In the genomic region with DNA sequence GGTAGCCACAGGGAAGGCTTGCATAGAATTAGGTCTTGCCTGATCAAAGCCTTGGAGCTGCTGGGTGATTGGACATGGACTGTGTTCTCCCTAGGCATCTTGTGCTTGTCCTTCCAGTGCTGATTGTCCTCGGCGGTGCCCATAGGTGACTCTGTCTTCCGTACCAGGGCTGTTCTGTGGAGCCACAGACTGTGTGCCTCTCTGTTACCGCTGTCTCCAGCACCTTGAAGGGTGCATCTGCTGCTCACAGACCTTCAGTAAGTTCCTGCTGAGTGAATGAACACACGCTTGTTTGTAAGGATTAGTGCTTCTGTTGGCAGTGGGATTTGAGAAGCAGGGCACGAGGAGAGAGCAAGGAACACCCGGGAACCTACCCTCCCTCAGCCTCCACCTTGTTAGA, we compare ENCODE assay signal across 31 cellular contexts.
"Had no signal": no experiment of that assay in that cellular context is flagged by ENCODE, and none has a peak within 500 bp of the region (broad histone marks: within the 10 kb centered on the region; RNA-seq: fewer than 3 reads in every experiment).

No MANE protein-coding gene starts in this region.

- H3K4me3 ChIP-seq: ascending aorta, ovary, sigmoid colon, stomach, tibial artery, upper lobe of right lung had no signal

- H3K36me3 Mint-ChIP-seq: activated CD4-positive, alpha-beta memory T cell treated with anti-CD3 and anti-CD28 coated beads for 36 hours; memory B cell; stimulated activated effector memory CD8-positive, alpha-beta T cell treated with anti-CD3 and anti-CD28 coated beads, Interleukin-12 subunit alpha, Interleukin-12 subunit beta, amount 100 ng/mL, for 72 hours had no signal

- H3K9me3 ChIP-seq: ascending aorta, ovary, sigmoid colon, stomach, tibial artery, upper lobe of right lung had no signal

- H3K27me3 ChIP-seq: ascending aorta, ovary, sigmoid colon, stomach, tibial artery, upper lobe of right lung had no signal

- ATAC-seq: esophagus mucosa; left colon; naive thymus-derived CD4-positive, alpha-beta T cell; stimulated activated effector memory CD8-positive, alpha-beta T cell treated with anti-CD3 and anti-CD28 coated beads, Interleukin-12 subunit alpha, Interleukin-12 subunit beta, amount 100 ng/mL, for 72 hours; upper lobe of right lung had no signal

- DNase-seq: activated CD4-positive, alpha-beta memory T cell treated with anti-CD3 and anti-CD28 coated beads for 36 hours; activated CD4-positive, alpha-beta T cell treated with anti-CD3 and anti-CD28 coated beads, Interleukin-2, amount 10 ng/mL, durations not matched to agents 24 days and 14 days; activated CD4-positive, CD25-positive, alpha-beta regulatory T cell treated with anti-CD3 and anti-CD28 coated beads, Interleukin-2, amount 50 U/mL, for 72 hours; activated CD8-positive, alpha-beta memory T cell treated with anti-CD3 and anti-CD28 coated beads, Interleukin-2, amount 50 U/mL, for 48 hours; activated gamma-delta T cell; activated naive CD4-positive, alpha-beta T cell treated with anti-CD3 and anti-CD28 coated beads, Interleukin-2, amount 10 ng/mL, durations not matched to agents 7 days and 5 days; activated naive CD8-positive, alpha-beta T cell treated with anti-CD3 and anti-CD28 coated beads, Interleukin-2, amount 10 ng/mL, durations not matched to agents 7 days and 5 days; activated T-cell treated with anti-CD3 and anti-CD28 coated beads, Interleukin-2, amount 50 U/mL, for 24 hours; cortex of kidney; foreskin fibroblast; head of caudate nucleus; hippocampal formation; immature natural killer cell; kidney; left colon; midbrain; naive thymus-derived CD4-positive, alpha-beta T cell; ovary; sigmoid colon; small intestine; stimulated activated CD4-positive, alpha-beta T cell treated with anti-CD3 and anti-CD28 coated beads, Interleukin-4, amount 100 ng/mL, for 24 hours; stomach; tibial artery; upper lobe of right lung had no signal

- H3K4me1 ChIP-seq: upper lobe of right lung had no signal

- H3K27ac ChIP-seq: ascending aorta, ovary, sigmoid colon, stomach, tibial artery, upper lobe of right lung, VCaP had no signal

- H3K4me3 Mint-ChIP-seq: activated CD4-positive, alpha-beta memory T cell treated with anti-CD3 and anti-CD28 coated beads for 36 hours; activated CD4-positive, alpha-beta T cell treated with anti-CD3 and anti-CD28 coated beads, Interleukin-2, amount 10 ng/mL, durations not matched to agents 24 days and 14 days; activated naive CD4-positive, alpha-beta T cell treated with anti-CD3 and anti-CD28 coated beads, Interleukin-2, amount 10 ng/mL, durations not matched to agents 7 days and 5 days; activated naive CD8-positive, alpha-beta T cell treated with anti-CD3 and anti-CD28 coated beads, Interleukin-2, amount 10 ng/mL, durations not matched to agents 7 days and 5 days; activated T-cell treated with anti-CD3 and anti-CD28 coated beads, Interleukin-2, amount 50 U/mL, for 24 hours; brain; immature natural killer cell; memory B cell; stimulated activated effector memory CD8-positive, alpha-beta T cell treated with anti-CD3 and anti-CD28 coated beads, Interleukin-12 subunit alpha, Interleukin-12 subunit beta, amount 100 ng/mL, for 72 hours had no signal

- H3K27ac Mint-ChIP-seq: activated CD4-positive, alpha-beta memory T cell treated with anti-CD3 and anti-CD28 coated beads for 36 hours; activated CD4-positive, alpha-beta T cell treated with anti-CD3 and anti-CD28 coated beads, Interleukin-2, amount 10 ng/mL, durations not matched to agents 24 days and 14 days; activated naive CD8-positive, alpha-beta T cell treated with anti-CD3 and anti-CD28 coated beads, Interleukin-2, amount 10 ng/mL, durations not matched to agents 7 days and 5 days; activated T-cell treated with anti-CD3 and anti-CD28 coated beads, Interleukin-2, amount 50 U/mL, for 24 hours; immature natural killer cell; memory B cell; progenitor cell of endocrine pancreas; stimulated activated effector memory CD8-positive, alpha-beta T cell treated with anti-CD3 and anti-CD28 coated beads, Interleukin-12 subunit alpha, Interleukin-12 subunit beta, amount 100 ng/mL, for 72 hours had no signal

- H3K27me3 Mint-ChIP-seq: activated CD4-positive, alpha-beta memory T cell treated with anti-CD3 and anti-CD28 coated beads for 36 hours; activated CD4-positive, alpha-beta T cell treated with anti-CD3 and anti-CD28 coated beads, Interleukin-2, amount 10 ng/mL, durations not matched to agents 24 days and 14 days; activated naive CD4-positive, alpha-beta T cell treated with anti-CD3 and anti-CD28 coated beads, Interleukin-2, amount 10 ng/mL, durations not matched to agents 7 days and 5 days; activated T-cell treated with anti-CD3 and anti-CD28 coated beads, Interleukin-2, amount 50 U/mL, for 24 hours; brain had no signal

- H3K4me1 Mint-ChIP-seq: activated CD4-positive, alpha-beta T cell treated with anti-CD3 and anti-CD28 coated beads, Interleukin-2, amount 10 ng/mL, durations not matched to agents 24 days and 14 days; memory B cell had no signal

- H3K36me3 ChIP-seq: ascending aorta, ovary, sigmoid colon, stomach, tibial artery, upper lobe of right lung had no signal

- H3K9me3 Mint-ChIP-seq: activated CD4-positive, alpha-beta memory T cell treated with anti-CD3 and anti-CD28 coated beads for 36 hours; activated T-cell treated with anti-CD3 and anti-CD28 coated beads, Interleukin-2, amount 50 U/mL, for 24 hours; immature natural killer cell; memory B cell; stimulated activated effector memory CD8-positive, alpha-beta T cell treated with anti-CD3 and anti-CD28 coated beads, Interleukin-12 subunit alpha, Interleukin-12 subunit beta, amount 100 ng/mL, for 72 hours had no signal
